Comparison of ENCODE assay signal across 30 cellular contexts in the genomic region with DNA sequence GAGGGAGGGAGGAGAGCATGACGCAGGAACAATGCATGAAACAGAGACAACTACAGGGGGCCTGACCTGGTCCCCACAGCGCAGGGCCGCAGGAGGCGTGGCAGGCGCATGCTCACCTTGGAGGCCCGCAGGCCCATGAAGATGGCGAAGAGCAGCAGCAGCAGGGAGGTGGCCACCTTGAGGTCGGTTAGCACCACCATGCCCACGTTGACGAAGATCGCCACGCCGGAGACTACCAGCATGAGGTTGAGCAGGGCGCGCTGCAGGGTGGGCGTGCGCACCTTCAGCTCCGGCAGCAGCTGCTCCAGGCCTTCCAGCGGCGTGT. TPM values are rescaled to one million over a fixed set of nuclear protein-coding genes. Genes with fewer than 3 reads are reported as not detected.
"Had no signal": no experiment of that assay in that cellular context is flagged by ENCODE, and none has a peak within 500 bp of the region (broad histone marks: within the 10 kb centered on the region; RNA-seq: fewer than 3 reads in every experiment).

No MANE protein-coding gene starts in this region.

- H3K36me3 Mint-ChIP-seq: mesothelial cell of epicardium, naive B cell, neural progenitor cell had no signal

- H3K9ac ChIP-seq: neural progenitor cell had no signal

- ATAC-seq: esophagus mucosa; gastrocnemius medialis; left lobe of liver; mucosa of descending colon; psoas muscle; right cardiac atrium; stimulated activated naive B cell treated with anti-CD40 and anti-IgM and Interleukin-4, amounts not matched to agents 10 μg/mL and 1 μg/mL and 100 μg/mL, for 72 hours had no signal

- H3K4me3 Mint-ChIP-seq: memory B cell; mesothelial cell of epicardium; naive B cell; nephron; neural progenitor cell; stimulated activated naive B cell treated with anti-CD40 and anti-IgM and Interleukin-4, amounts not matched to agents 10 μg/mL and 1 μg/mL and 100 μg/mL, for 72 hours; stimulated activated naive CD8-positive, alpha-beta T cell treated with anti-CD3 and anti-CD28 coated beads, Interleukin-15, Interleukin-2, amounts not matched to agents 100 ng/mL and 50 ng/mL, for 24 hours had no signal

- H3K27ac ChIP-seq: epithelial cell of prostate, neural progenitor cell, ovary, sigmoid colon, thoracic aorta, tibial nerve had no signal

- FAIRE-seq: keratinocyte had no signal

- H3K4me2 ChIP-seq: neural progenitor cell had no signal

- H3K4me1 Mint-ChIP-seq: memory B cell; mesothelial cell of epicardium; nephron; stimulated activated naive B cell treated with anti-CD40 and anti-IgM and Interleukin-4, amounts not matched to agents 10 μg/mL and 1 μg/mL and 100 μg/mL, for 72 hours had no signal

- H3K4me3 ChIP-seq: gastrocnemius medialis, lung, mucosa of descending colon, neural progenitor cell, ovary, psoas muscle, sigmoid colon, thoracic aorta, tibial nerve had no signal

- H3K27ac Mint-ChIP-seq: memory B cell; mesothelial cell of epicardium; naive B cell; nephron; neural progenitor cell; stimulated activated naive CD8-positive, alpha-beta T cell treated with anti-CD3 and anti-CD28 coated beads, Interleukin-15, Interleukin-2, amounts not matched to agents 100 ng/mL and 50 ng/mL, for 24 hours had no signal

- H3K27me3 ChIP-seq: gastrocnemius medialis, neural progenitor cell, ovary, sigmoid colon, tibial nerve had no signal

- H3K4me1 ChIP-seq: neural progenitor cell, psoas muscle, sigmoid colon, tibial nerve had no signal

- H2AFZ ChIP-seq: neural progenitor cell had no signal

- H3K9me3 ChIP-seq: gastrocnemius medialis, mucosa of descending colon, ovary, psoas muscle, sigmoid colon, thoracic aorta, tibial nerve had no signal

- H3K36me3 ChIP-seq: neural progenitor cell, ovary, thoracic aorta had no signal

- DNase-seq: cerebellar nuclear complex; cortex of kidney; gastrocnemius medialis; head of caudate nucleus; mucosa of descending colon; naive B cell; occipital lobe; ovary; psoas muscle; right cardiac atrium; sigmoid colon; stimulated activated naive B cell treated with anti-CD40 and anti-IgM and Interleukin-4, amounts not matched to agents 10 μg/mL and 1 μg/mL and 100 μg/mL, for 72 hours had no signal

- H3K9me3 Mint-ChIP-seq: memory B cell; mesothelial cell of epicardium; nephron; neural progenitor cell; stimulated activated naive B cell treated with anti-CD40 and anti-IgM and Interleukin-4, amounts not matched to agents 10 μg/mL and 1 μg/mL and 100 μg/mL, for 72 hours; stimulated activated naive CD8-positive, alpha-beta T cell treated with anti-CD3 and anti-CD28 coated beads, Interleukin-15, Interleukin-2, amounts not matched to agents 100 ng/mL and 50 ng/mL, for 24 hours had no signal

- H3K27me3 Mint-ChIP-seq: memory B cell; naive B cell; stimulated activated naive B cell treated with anti-CD40 and anti-IgM and Interleukin-4, amounts not matched to agents 10 μg/mL and 1 μg/mL and 100 μg/mL, for 72 hours; stimulated activated naive CD8-positive, alpha-beta T cell treated with anti-CD3 and anti-CD28 coated beads, Interleukin-15, Interleukin-2, amounts not matched to agents 100 ng/mL and 50 ng/mL, for 24 hours had no signal

RNA-seq across cellular contexts. Expression of gene SYNGR4, which starts 21.8 kb away (rescaled TPM):
- total RNA-seq: dermis microvascular lymphatic vessel endothelial cell, esophagus mucosa, gastrocnemius medialis, glomerular endothelial cell, left lobe of liver, liver, lung, mesothelial cell of epicardium, occipital lobe, ovary, psoas muscle, renal cortical epithelial cell, right cardiac atrium, sigmoid colon, skeletal muscle tissue, thoracic aorta, tibial nerve, ureter had no signal
- polyA plus RNA-seq: keratinocyte, lung, ovary, right cardiac atrium had no signal
